ENCODE assay signal across 34 cellular contexts in the genomic region with DNA sequence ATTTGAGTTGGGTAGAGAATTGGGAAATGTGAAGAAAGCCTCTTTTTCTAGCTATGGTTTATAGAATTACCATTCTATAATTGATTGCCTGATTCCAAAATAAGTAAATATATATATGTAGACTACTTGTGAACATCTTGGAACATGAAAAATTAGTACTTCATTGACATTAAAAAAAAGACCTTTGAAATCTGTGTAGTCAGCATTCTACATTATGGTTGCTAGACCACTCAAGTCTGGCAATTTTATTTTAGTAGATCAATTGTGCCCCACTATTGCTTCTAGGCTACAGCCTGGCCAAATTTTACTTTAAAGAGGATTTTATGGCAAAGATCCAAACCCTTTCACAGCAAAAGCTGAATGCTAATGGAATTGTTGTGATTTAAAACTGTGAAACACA.
"Had no signal": no experiment of that assay in that cellular context is flagged by ENCODE, and none has a peak within 500 bp of the region (broad histone marks: within the 10 kb centered on the region; RNA-seq: fewer than 3 reads in every experiment).

No MANE protein-coding gene starts in this region.

- DNase-seq: activated B cell treated with CpG ODN at 0.5 μM for 24 hours; activated CD4-positive, alpha-beta memory T cell treated with anti-CD3 and anti-CD28 coated beads for 36 hours; activated CD4-positive, alpha-beta T cell treated with anti-CD3 and anti-CD28 coated beads for 4 hours; activated CD4-positive, alpha-beta T cell treated with anti-CD3 and anti-CD28 coated beads, Interleukin-2, amount 10 ng/mL, durations not matched to agents 24 days and 14 days; activated CD4-positive, alpha-beta T cell treated with anti-CD3 and anti-CD28 coated beads, Interleukin-2, amount 50 U/mL, for 1 hour; activated CD4-positive, alpha-beta T cell treated with anti-CD3 and anti-CD28 coated beads, Interleukin-2, amount 50 U/mL, for 4 hours; activated CD4-positive, CD25-positive, alpha-beta regulatory T cell treated with anti-CD3 and anti-CD28 coated beads, Interleukin-2, amount 50 U/mL, for 72 hours; activated CD8-positive, alpha-beta memory T cell treated with anti-CD3 and anti-CD28 coated beads, Interleukin-2, amount 50 U/mL, for 4 hours; activated CD8-positive, alpha-beta T cell treated with anti-CD3 and anti-CD28 coated beads for 36 hours; activated effector memory CD4-positive, alpha-beta T cell treated with anti-CD3 and anti-CD28 coated beads, Interleukin-2, amount 50 U/mL, for 16 hours; activated gamma-delta T cell treated with Interleukin-2 at 50 U/mL for 16 hours; activated naive CD4-positive, alpha-beta T cell; activated naive CD4-positive, alpha-beta T cell treated with anti-CD3 and anti-CD28 coated beads for 36 hours; activated naive CD4-positive, alpha-beta T cell treated with anti-CD3 and anti-CD28 coated beads, Interleukin-2, amount 50 U/mL, for 16 hours; activated naive CD8-positive, alpha-beta T cell treated with anti-CD3 and anti-CD28 coated beads for 36 hours; activated T-cell treated with anti-CD3 and anti-CD28 coated beads for 4 hours; activated T-cell treated with anti-CD3 and anti-CD28 coated beads, Interleukin-2, amount 50 U/mL, for 1 hour; activated T-cell treated with anti-CD3 and anti-CD28 coated beads, Interleukin-2, amount 50 U/mL, for 4 hours; activated T-cell treated with anti-CD3 and anti-CD28 coated beads, Interleukin-2, amount 50 U/mL, for 72 hours; adrenal gland; amniotic stem cell; aorta; body of pancreas; brain microvascular endothelial cell; central memory CD4-positive, alpha-beta T cell; T-helper 2 cell; T-helper 9 cell had no signal

- H3K36me3 ChIP-seq: adrenal gland, brain microvascular endothelial cell, breast epithelium had no signal

- H3K4me3 ChIP-seq: adrenal gland, body of pancreas, breast epithelium had no signal

- FAIRE-seq: astrocyte, colon, TTC549 had no signal

- ATAC-seq: activated CD8-positive, alpha-beta T cell treated with anti-CD3 and anti-CD28 coated beads for 36 hours; activated naive CD4-positive, alpha-beta T cell treated with anti-CD3 and anti-CD28 coated beads, Interleukin-2, amount 50 U/mL, for 72 hours; activated T-cell treated with anti-CD3 and anti-CD28 coated beads, Interleukin-2, amount 50 U/mL, for 4 hours; activated T-cell treated with anti-CD3 and anti-CD28 coated beads, Interleukin-2, amount 50 U/mL, for 72 hours; activated T-helper 17 cell treated with anti-CD3 and anti-CD28 coated beads, Interleukin-2, amount 50 U/mL, for 72 hours; body of pancreas had no signal

- H3K27ac ChIP-seq: adrenal gland, body of pancreas, brain microvascular endothelial cell, breast epithelium, VCaP had no signal

- H3K9me3 ChIP-seq: adrenal gland had no signal

- H3K4me1 ChIP-seq: adrenal gland, body of pancreas, breast epithelium had no signal

- H3K27me3 ChIP-seq: adrenal gland, body of pancreas, brain microvascular endothelial cell, breast epithelium had no signal
